ENCODE assay signal across 9 cellular contexts in the genomic region with DNA sequence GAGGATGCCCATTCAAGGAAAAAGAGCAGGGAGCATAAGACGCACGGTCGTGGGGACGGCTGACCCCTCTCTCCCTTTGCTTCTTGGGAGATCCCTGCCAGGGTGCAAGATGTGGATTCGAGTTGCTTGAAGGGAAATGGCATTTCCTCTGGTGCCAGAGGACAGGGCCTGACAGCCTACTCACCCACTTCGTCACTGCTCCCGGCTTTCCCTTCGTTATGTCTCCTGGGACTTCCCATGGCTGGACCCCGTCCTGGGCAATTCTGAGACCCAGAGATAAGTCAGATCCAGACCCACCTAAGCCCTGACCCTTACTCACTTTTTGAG. TPM values are rescaled to one million over a fixed set of nuclear protein-coding genes. Genes with fewer than 3 reads are reported as not detected.
DNase-seq lines count a peak whose midpoint lies in the region; ATAC-seq, FAIRE-seq and TF ChIP-seq lines count a peak whose summit lies in the region.
"Had no signal": no experiment of that assay in that cellular context is flagged by ENCODE, and none has a peak within 500 bp of the region (broad histone marks: within the 10 kb centered on the region; RNA-seq: fewer than 3 reads in every experiment).

No MANE protein-coding gene starts in this region.

- ATAC-seq in GM12878, result no peak
- no peak for ATAC-seq in right lobe of liver
- ATAC-seq in stimulated activated memory B cell treated with anti-CD40 and anti-IgM and Interleukin-4, amounts not matched to agents 10 μg/mL and 1 μg/mL and 100 μg/mL, for 72 hours, result no peak

- H3K9ac ChIP-seq in GM12878 (ENCODE audit: control insufficient read depth, insufficient read depth, low read length), result 0 out of 2 replicates have a peak overlapping the region, but pooled peaks have one; percentile 62

- H3K27ac ChIP-seq in cardiac muscle cell (no peak overlapping the region), GM12878 (ENCODE audit: control insufficient read depth, insufficient read depth) (no peak overlapping the region), right lobe of liver (peak overlapping the region in 1 of 3 donors; percentile 97), uterus (peak overlapping the region; percentile 96 to 100)

- H3K79me2 ChIP-seq in GM12878 (ENCODE audit: control insufficient read depth, insufficient read depth, low read length), result peaks cover 25% of the 10 kb centered on the region

- no peak for FAIRE-seq in GM12878 (lab: Jason Lieb, UNC)

- H2AFZ ChIP-seq in GM12878 (ENCODE audit: control insufficient read depth, low read depth, low read length), result no peak overlapping the region

- TF ChIP-seq CTCF in cardiac muscle cell (IDR thresholded peaks at IDR 0.05; ENCODE audit: low read depth, low read length) (no peak), GM12878 (IDR thresholded peaks at IDR 0.05 in 2 of 3, conservative IDR thresholded peaks at IDR 0.05 in 1 of 3; ENCODE audit: control insufficient read depth in 2 of 3, extremely low read depth in 1 of 3, insufficient read depth in 1 of 3, low read depth in 3 of 3, low read length in 3 of 3) (no peak), right lobe of liver (IDR thresholded peaks at IDR 0.05) (no peak), uterus (IDR thresholded peaks at IDR 0.05) (no peak)

- WGBS in GM12878 (ENCODE audit: insufficient coverage, insufficient replicate concordance, low lambda C conversion rate, missing lambda C conversion rate), result 81% methylated on average over 9 of the region's 9 CpGs
- WGBS in right lobe of liver (ENCODE audit: insufficient coverage, low coverage, low lambda C conversion rate, missing lambda C conversion rate), result 100% methylated on average over 1 of the region's 9 CpGs

- no peak for DNase-seq in cardiac muscle cell (ENCODE audit: low read depth in 1 of 2, low spot score in 1 of 2)
- DNase-seq in cardiac septum (ENCODE audit: low spot score), result no peak
- no peak for DNase-seq in GM12878 (ENCODE audit: low read depth, low spot score)
- DNase-seq in right lobe of liver, result peak in 2 of 3 donors; percentile 30 to 55
- peak in 1 of 2 donors; percentile 34 for DNase-seq in uterus
- DNase-seq in DMS53 (lab: John Stamatoyannopoulos, UW), result no peak
- DNase-seq in NCI-H1436 (lab: John Stamatoyannopoulos, UW), result no peak
- DNase-seq: foreskin melanocyte had no signal

- H4K20me1 ChIP-seq in GM12878 (ENCODE audit: control insufficient read depth, insufficient read depth), result no peaks in the 10 kb centered on the region

- H3K9me3 ChIP-seq in cardiac muscle cell (ENCODE audit: low read depth) (no peaks in the 10 kb centered on the region), GM12878 (replicated peaks; ENCODE audit: control insufficient read depth, insufficient read depth, low read length) (no peaks in the 10 kb centered on the region; the same call in 2 of the 3 replicates), right lobe of liver (no peaks in the 10 kb centered on the region), uterus (no peaks in the 10 kb centered on the region)

- SMC1A ChIA-PET in GM12878 (lab: Charles Lee; ENCODE audit: uncharacterized antibody, unreplicated experiment), result no interaction called here

- POLR2A ChIA-PET in GM12878 (lab: Charles Lee), result interaction anchor here (1.1 to 1.4 kb wide), 2 partner anchors 10 kb away, joined by 4 to 7 read pairs; no protein-coding TSS in a partner anchor

- H3K4me3 Mint-ChIP-seq in stimulated activated memory B cell treated with anti-CD40 and anti-IgM and Interleukin-4, amounts not matched to agents 10 μg/mL and 1 μg/mL and 100 μg/mL, for 72 hours, result no peak overlapping the region

- intact Hi-C loops in cardiac septum (cut with DNase I) (loop anchor here (5.0 to 10.0 kb wide), 3 partner anchors 111 to 384 kb away; a partner anchor contains a TSS), GM12878 (cut with micrococcal nuclease; ENCODE audit: unreplicated experiment) (loop anchor here (5.0 kb wide), 1 partner anchor 49 kb away; a partner anchor contains a TSS), right lobe of liver (cut with DNase I) (no loop called here), uterus (cut with DNase I; ENCODE audit: low total_unique reads) (no loop called here)

- no peaks in the 10 kb centered on the region for H3K9me3 Mint-ChIP-seq in stimulated activated memory B cell treated with anti-CD40 and anti-IgM and Interleukin-4, amounts not matched to agents 10 μg/mL and 1 μg/mL and 100 μg/mL, for 72 hours

- CTCF ChIA-PET in GM12878 (lab: Yijun Ruan, JAX), result interaction anchor here (0.8 kb wide), 1 partner anchor 59 kb away, joined by 3 read pairs; no protein-coding TSS in a partner anchor

- H3K4me1 ChIP-seq in cardiac muscle cell (ENCODE audit: low read depth) (no peaks in the 10 kb centered on the region), GM12878 (ENCODE audit: control insufficient read depth, insufficient read depth, low read length) (peaks cover 16% of the 10 kb centered on the region), right lobe of liver (peaks cover 0 to 17% (median 8%) of the 10 kb centered on the region in 4 donors), uterus (peaks cover 0 to 7% of the 10 kb centered on the region in 2 donors)

- no peaks in the 10 kb centered on the region for H3K27me3 Mint-ChIP-seq in stimulated activated memory B cell treated with anti-CD40 and anti-IgM and Interleukin-4, amounts not matched to agents 10 μg/mL and 1 μg/mL and 100 μg/mL, for 72 hours

- TF ChIP-seq RAD21 in GM12878 (IDR thresholded peaks at IDR 0.05; ENCODE audit: insufficient read depth, low read depth, low read length), result no peak

- H3K4me2 ChIP-seq in GM12878 (ENCODE audit: control insufficient read depth, insufficient read depth), result peak overlapping the region; percentile 92

- no peak overlapping the region for H3K27ac Mint-ChIP-seq in stimulated activated memory B cell treated with anti-CD40 and anti-IgM and Interleukin-4, amounts not matched to agents 10 μg/mL and 1 μg/mL and 100 μg/mL, for 72 hours

- H3K27me3 ChIP-seq in cardiac muscle cell (no peaks in the 10 kb centered on the region), GM12878 (replicated peaks in 1 of 2; ENCODE audit: control insufficient read depth in 2 of 2, insufficient read depth in 2 of 2, low read length in 1 of 2) (no peaks in the 10 kb centered on the region), right lobe of liver (no peaks in the 10 kb centered on the region), uterus (no peaks in the 10 kb centered on the region)

- H3K4me3 ChIP-seq in cardiac muscle cell (peak overlapping the region; percentile 55), GM12878 (peak overlapping the region; percentile 73), right lobe of liver (no peak overlapping the region), uterus (peak overlapping the region in 1 of 2 donors; percentile 51)

- BruUV-seq in GM12878 (replicated peaks; lab: Mats Ljungman, UMichigan), result no TSS peak

- peaks cover 33% of the 10 kb centered on the region for H3K4me1 Mint-ChIP-seq in stimulated activated memory B cell treated with anti-CD40 and anti-IgM and Interleukin-4, amounts not matched to agents 10 μg/mL and 1 μg/mL and 100 μg/mL, for 72 hours

- RAD21 ChIA-PET in GM12878 (lab: Charles Lee; ENCODE audit: unreplicated experiment), result no interaction called here

- in situ Hi-C loops in GM12878 (cut with MboI), result loop anchor here (25.0 kb wide), 1 partner anchor 1241 kb away; a partner anchor contains a TSS

- TF ChIP-seq EP300 in GM12878 (IDR thresholded peaks at IDR 0.05; ENCODE audit: borderline replicate concordance in 1 of 2, control insufficient read depth in 1 of 2, low read depth in 2 of 2, low read length in 2 of 2), result no peak

- TF ChIP-seq POLR2A in GM12878 (IDR thresholded peaks at IDR 0.05; ENCODE audit: low read depth, low read length) (no peak), right lobe of liver (IDR thresholded peaks at IDR 0.05) (no peak), uterus (IDR thresholded peaks at IDR 0.05) (no peak)

- H3K36me3 Mint-ChIP-seq in stimulated activated memory B cell treated with anti-CD40 and anti-IgM and Interleukin-4, amounts not matched to agents 10 μg/mL and 1 μg/mL and 100 μg/mL, for 72 hours, result peaks cover 51% of the 10 kb centered on the region

- H3K36me3 ChIP-seq in cardiac muscle cell, result peaks cover 26% of the 10 kb centered on the region
- peaks cover 8% of the 10 kb centered on the region in 2 experiments for H3K36me3 ChIP-seq in GM12878 (ENCODE audit: control insufficient read depth in 2 of 2, insufficient read depth in 2 of 2, low read length in 1 of 2)
- H3K36me3 ChIP-seq in right lobe of liver, result peaks cover under 1 to 44% (median 25%) of the 10 kb centered on the region in 4 donors
- H3K36me3 ChIP-seq in uterus, result no peaks in the 10 kb centered on the region

RNA-seq across cellular contexts. Expression of a gene that starts 1.2 kb away (rescaled TPM):
- total RNA-seq in cardiac muscle cell (25.4 and 26.8 TPM in 2 replicates), cardiac septum (48.0 TPM), GM12878 (2014; rRNA removed) (3.5 and 3.6 TPM in 2 replicates), GM12878 (2014; rRNA removed; fragmentation: Illumina TruSeq; extraction: Trizol) (3.1 and 3.2 TPM in 2 replicates), GM12878 (2021) (20.4 and 20.9 TPM in 2 replicates), right lobe of liver (10 to 100 TPM; 12.6 to 38.1 (median 27.8) TPM), uterus (10 to 100 TPM in 3 of 4 donors, 1 to 10 TPM in 1; 9.1 to 44.1 (median 12.5) TPM)
- polyA plus RNA-seq in cardiac muscle cell (38.0 and 52.5 TPM in 2 replicates), GM12878 (2011; rRNA removed) (11.7 and 18.9 TPM in 2 replicates), GM12878 (2014; fragmentation: Illumina TruSeq; extraction: Trizol) (8.6 and 10.9 TPM in 2 replicates), GM12878 (2014; fragmentation: Nextera tagmentation; extraction: Ambion mirVana) (under 1 TPM; 0.42 to 0.52 TPM), GM12878 (2014; rRNA removed) (17.4 and 22.3 TPM in 2 replicates), GM12878 (2016; fragmentation: Nextera tagmentation; extraction: Ambion mirVana) (10 to 100 TPM; 11.5 to 13.2 TPM)
- total RNA-seq in GM12878 (2013; cell fraction: nucleolus; rRNA removed), result 24.8 and 29.4 TPM in 2 replicates
- 36.4 TPM for polyA plus RNA-seq in GM12878 (2011; ENCODE audit: low read depth)
- 21.8 and 25.4 TPM in 2 replicates for polyA plus RNA-seq in GM12878 (2011; cell fraction: cytosol; rRNA removed)
- polyA plus RNA-seq in GM12878 (2011; cell fraction: nucleus; rRNA removed), result 93.9 and 98.8 TPM in 2 replicates
- 45.9 and 50.1 TPM in 2 replicates for polyA plus RNA-seq in GM12878 (2012)
- polyA minus RNA-seq in GM12878 (2011; rRNA and poly(A)+ RNA removed), result 11.3 and 21.0 TPM in 2 replicates
- polyA minus RNA-seq in GM12878 (2011; cell fraction: cytosol; rRNA and poly(A)+ RNA removed), result 9.3 and 10.2 TPM in 2 replicates
- 18.5 and 22.0 TPM in 2 replicates for polyA minus RNA-seq in GM12878 (2011; cell fraction: nucleus; rRNA and poly(A)+ RNA removed)

RNA-seq across cellular contexts. Expression of a gene that starts 1.6 kb away (rescaled TPM):
- total RNA-seq in cardiac muscle cell, result 27.5 and 36.9 TPM in 2 replicates
- 45.4 and 66.2 TPM in 2 replicates for polyA plus RNA-seq in cardiac muscle cell
- 35.8 TPM for total RNA-seq in cardiac septum
- 16.5 and 17.4 TPM in 2 replicates for total RNA-seq in GM12878 (2013; cell fraction: nucleolus; rRNA removed)
- 7.7 and 9.3 TPM in 2 replicates for total RNA-seq in GM12878 (2014; rRNA removed)
- total RNA-seq in GM12878 (2014; rRNA removed; fragmentation: Illumina TruSeq; extraction: Trizol), result 3.8 and 5.1 TPM in 2 replicates
- 20.9 and 21.4 TPM in 2 replicates for total RNA-seq in GM12878 (2021)
- 3.8 TPM for polyA plus RNA-seq in GM12878 (2011; ENCODE audit: low read depth)
- polyA plus RNA-seq in GM12878 (2011; rRNA removed), result 7.2 and 13.1 TPM in 2 replicates
- 19.6 and 24.1 TPM in 2 replicates for polyA plus RNA-seq in GM12878 (2011; cell fraction: cytosol; rRNA removed)
- 62.1 and 64.3 TPM in 2 replicates for polyA plus RNA-seq in GM12878 (2011; cell fraction: nucleus; rRNA removed)
- 16.2 and 17.4 TPM in 2 replicates for polyA plus RNA-seq in GM12878 (2012)
- 9.4 and 11.6 TPM in 2 replicates for polyA plus RNA-seq in GM12878 (2014; fragmentation: Illumina TruSeq; extraction: Trizol)
- polyA plus RNA-seq in GM12878 (2014; fragmentation: Nextera tagmentation; extraction: Ambion mirVana), result 1 to 10 TPM in 1 of 2 experiments, under 1 TPM in 1; 0.43 to 1.2 TPM
- 23.0 and 24.5 TPM in 2 replicates for polyA plus RNA-seq in GM12878 (2014; rRNA removed)
- 10 to 100 TPM; 13.4 to 15.4 TPM for polyA plus RNA-seq in GM12878 (2016; fragmentation: Nextera tagmentation; extraction: Ambion mirVana)
- polyA minus RNA-seq in GM12878 (2011; rRNA and poly(A)+ RNA removed), result 6.1 and 9.8 TPM in 2 replicates
- 5.3 and 5.8 TPM in 2 replicates for polyA minus RNA-seq in GM12878 (2011; cell fraction: cytosol; rRNA and poly(A)+ RNA removed)
- polyA minus RNA-seq in GM12878 (2011; cell fraction: nucleus; rRNA and poly(A)+ RNA removed), result 14.9 and 24.9 TPM in 2 replicates
- total RNA-seq in right lobe of liver, result 10 to 100 TPM; 18.2 to 27.0 (median 22.4) TPM
- total RNA-seq in uterus, result 10 to 100 TPM in 1 of 4 donors, 1 to 10 TPM in 3; 2.6 to 26.7 (median 5.9) TPM

RNA-seq across cellular contexts. Expression of a gene that starts 11.3 kb away (rescaled TPM):
- total RNA-seq in cardiac muscle cell (73.8 and 74.5 TPM in 2 replicates), cardiac septum (49.5 TPM), GM12878 (2014; rRNA removed) (42.3 and 55.5 TPM in 2 replicates), GM12878 (2014; rRNA removed; fragmentation: Illumina TruSeq; extraction: Trizol) (19.3 and 20.2 TPM in 2 replicates), GM12878 (2021) (61.4 and 82.3 TPM in 2 replicates), right lobe of liver (10 to 100 TPM; 21.0 to 37.5 (median 27.9) TPM), uterus (100 to 1,000 TPM in 1 of 4 donors, 10 to 100 TPM in 3; 47.7 to 104 (median 77.7) TPM)
- polyA plus RNA-seq in cardiac muscle cell (69.7 and 98.4 TPM in 2 replicates), GM12878 (2011; rRNA removed) (9.2 and 14.6 TPM in 2 replicates), GM12878 (2014; fragmentation: Illumina TruSeq; extraction: Trizol) (15.1 and 20.3 TPM in 2 replicates), GM12878 (2014; fragmentation: Nextera tagmentation; extraction: Ambion mirVana) (1 to 10 TPM; 2.9 to 4.0 TPM), GM12878 (2014; rRNA removed) (73.5 and 77.2 TPM in 2 replicates), GM12878 (2016; fragmentation: Nextera tagmentation; extraction: Ambion mirVana) (10 to 100 TPM; 46.2 to 47.4 TPM)
- 72.0 and 74.7 TPM in 2 replicates for total RNA-seq in GM12878 (2013; cell fraction: nucleolus; rRNA removed)
- 13.5 TPM for polyA plus RNA-seq in GM12878 (2011; ENCODE audit: low read depth)
- 12.5 and 23.5 TPM in 2 replicates for polyA plus RNA-seq in GM12878 (2011; cell fraction: cytosol; rRNA removed)
- 123 and 193 TPM in 2 replicates for polyA plus RNA-seq in GM12878 (2011; cell fraction: nucleus; rRNA removed)
- polyA plus RNA-seq in GM12878 (2012), result 31.3 and 48.0 TPM in 2 replicates
- 9.7 and 14.6 TPM in 2 replicates for polyA minus RNA-seq in GM12878 (2011; rRNA and poly(A)+ RNA removed)
- 9.6 and 16.8 TPM in 2 replicates for polyA minus RNA-seq in GM12878 (2011; cell fraction: cytosol; rRNA and poly(A)+ RNA removed)
- 27.8 and 56.3 TPM in 2 replicates for polyA minus RNA-seq in GM12878 (2011; cell fraction: nucleus; rRNA and poly(A)+ RNA removed)

RNA-seq across cellular contexts. Expression of a gene that starts 18.0 kb away (rescaled TPM):
- total RNA-seq in cardiac muscle cell, result 0.63 TPM in 1 of 2 replicates, not detected in the other
- 0.40 TPM in 1 of 2 replicates, not detected in the other for polyA plus RNA-seq in cardiac muscle cell
- total RNA-seq in cardiac septum, result 1.2 TPM
- 73.8 and 88.4 TPM in 2 replicates for total RNA-seq in GM12878 (2013; cell fraction: nucleolus; rRNA removed)
- total RNA-seq in GM12878 (2014; rRNA removed), result 39.1 and 51.0 TPM in 2 replicates
- 16.2 and 17.4 TPM in 2 replicates for total RNA-seq in GM12878 (2014; rRNA removed; fragmentation: Illumina TruSeq; extraction: Trizol)
- 80.0 and 82.6 TPM in 2 replicates for total RNA-seq in GM12878 (2021)
- polyA plus RNA-seq in GM12878 (2011; ENCODE audit: low read depth), result 16.2 TPM
- polyA plus RNA-seq in GM12878 (2011; rRNA removed), result 37.4 and 83.8 TPM in 2 replicates
- 134 and 171 TPM in 2 replicates for polyA plus RNA-seq in GM12878 (2011; cell fraction: cytosol; rRNA removed)
- 271 and 308 TPM in 2 replicates for polyA plus RNA-seq in GM12878 (2011; cell fraction: nucleus; rRNA removed)
- polyA plus RNA-seq in GM12878 (2012), result 49.6 and 88.7 TPM in 2 replicates
- polyA plus RNA-seq in GM12878 (2014; fragmentation: Illumina TruSeq; extraction: Trizol), result 4.8 and 20.1 TPM in 2 replicates
- polyA plus RNA-seq in GM12878 (2014; fragmentation: Nextera tagmentation; extraction: Ambion mirVana), result under 1 TPM; 0.62 to 1.00 TPM
- polyA plus RNA-seq in GM12878 (2014; rRNA removed), result 42.5 and 53.3 TPM in 2 replicates
- polyA plus RNA-seq in GM12878 (2016; fragmentation: Nextera tagmentation; extraction: Ambion mirVana), result 10 to 100 TPM; 43.0 to 45.5 TPM
- polyA minus RNA-seq in GM12878 (2011; rRNA and poly(A)+ RNA removed), result 56.8 and 118 TPM in 2 replicates
- 132 and 154 TPM in 2 replicates for polyA minus RNA-seq in GM12878 (2011; cell fraction: cytosol; rRNA and poly(A)+ RNA removed)
- 56.3 and 66.6 TPM in 2 replicates for polyA minus RNA-seq in GM12878 (2011; cell fraction: nucleus; rRNA and poly(A)+ RNA removed)
- 1 to 10 TPM in 2 of 6 experiments, under 1 TPM in 1, not detected in 3; 0.56 to 4.2 (median 1.0) TPM for total RNA-seq in right lobe of liver
- total RNA-seq in uterus, result 1 to 10 TPM in 1 of 4 donors, under 1 TPM in 1, not detected in 2; 0.82 to 1.2 TPM

RNA-seq across cellular contexts. Expression of a gene that starts 27.7 kb away (rescaled TPM):
- 290 and 380 TPM in 2 replicates for total RNA-seq in cardiac muscle cell
- polyA plus RNA-seq in cardiac muscle cell, result 445 and 583 TPM in 2 replicates
- total RNA-seq in cardiac septum, result 95.8 TPM
- 58.2 and 66.1 TPM in 2 replicates for total RNA-seq in GM12878 (2013; cell fraction: nucleolus; rRNA removed)
- total RNA-seq in GM12878 (2014; rRNA removed), result 28.7 and 36.6 TPM in 2 replicates
- 17.8 and 18.1 TPM in 2 replicates for total RNA-seq in GM12878 (2014; rRNA removed; fragmentation: Illumina TruSeq; extraction: Trizol)
- total RNA-seq in GM12878 (2021), result 76.7 and 83.5 TPM in 2 replicates
- 30.2 TPM for polyA plus RNA-seq in GM12878 (2011; ENCODE audit: low read depth)
- 13.2 and 23.4 TPM in 2 replicates for polyA plus RNA-seq in GM12878 (2011; rRNA removed)
- 27.6 and 37.3 TPM in 2 replicates for polyA plus RNA-seq in GM12878 (2011; cell fraction: cytosol; rRNA removed)
- polyA plus RNA-seq in GM12878 (2011; cell fraction: nucleus; rRNA removed), result 211 and 220 TPM in 2 replicates
- polyA plus RNA-seq in GM12878 (2012), result 65.8 and 71.6 TPM in 2 replicates
- 3.6 and 21.2 TPM in 2 replicates for polyA plus RNA-seq in GM12878 (2014; fragmentation: Illumina TruSeq; extraction: Trizol)
- 10 to 100 TPM in 1 of 2 experiments, 1 to 10 TPM in 1; 3.2 to 10.6 TPM for polyA plus RNA-seq in GM12878 (2014; fragmentation: Nextera tagmentation; extraction: Ambion mirVana)
- polyA plus RNA-seq in GM12878 (2014; rRNA removed), result 38.1 and 41.5 TPM in 2 replicates
- 10 to 100 TPM; 14.8 to 45.0 TPM for polyA plus RNA-seq in GM12878 (2016; fragmentation: Nextera tagmentation; extraction: Ambion mirVana)
- polyA minus RNA-seq in GM12878 (2011; rRNA and poly(A)+ RNA removed), result 23.6 and 59.2 TPM in 2 replicates
- 23.4 and 35.5 TPM in 2 replicates for polyA minus RNA-seq in GM12878 (2011; cell fraction: cytosol; rRNA and poly(A)+ RNA removed)
- 46.5 and 68.3 TPM in 2 replicates for polyA minus RNA-seq in GM12878 (2011; cell fraction: nucleus; rRNA and poly(A)+ RNA removed)
- 10 to 100 TPM; 44.4 to 93.0 (median 69.6) TPM for total RNA-seq in right lobe of liver
- total RNA-seq in uterus, result 100 to 1,000 TPM in 1 of 4 donors, 10 to 100 TPM in 3; 46.2 to 156 (median 82.0) TPM

Comparison
In these comparisons a context has a peak if more than half of its experiments do, and no peak if none do; other contexts are left out.
1. DNase-seq: peak in right lobe of liver (2 of 3); none in cardiac muscle cell (0 of 2), cardiac septum (single experiment), GM12878 (single experiment), DMS53 (single experiment) and NCI-H1436 (single experiment).
2. H3K27ac ChIP-seq: peak in uterus (2 of 2); none in cardiac muscle cell (single experiment) and GM12878 (single experiment).
3. H3K4me3 ChIP-seq: peak in cardiac muscle cell (single experiment) and GM12878 (single experiment); none in right lobe of liver (0 of 3).
4. intact Hi-C loops: an anchor here in cardiac septum (5.0 to 10.0 kb wide) and GM12878 (5.0 kb wide); none called in right lobe of liver and uterus.